1 cellular context compared by ENCODE assay signal in genomic region chr6:31813463-31813849, GRCh38.
TF ChIP-seq lines count a peak whose summit lies in the region.

No MANE protein-coding gene starts in this region.

TF ChIP-seq in HCT116, 20 proteins besides CTCF, POLR2A, EP300 and RAD21:
- no peak for TF ChIP-seq ELF1 (IDR thresholded peaks at IDR 0.05; ENCODE audit: borderline replicate concordance, low read depth)
- TF ChIP-seq YY1 (IDR thresholded peaks at IDR 0.05; ENCODE audit: extremely low read depth, insufficient replicate concordance, low read depth, low read length) = no peak
- no peak for TF ChIP-seq ZNF274 (IDR thresholded peaks at IDR 0.05; ENCODE audit: low read depth, low read length)
- no peak for TF ChIP-seq SP1 (IDR thresholded peaks at IDR 0.05; ENCODE audit: low read depth)
- no peak for TF ChIP-seq SRF (IDR thresholded peaks at IDR 0.05; ENCODE audit: low read depth)
- no peak for TF ChIP-seq CBX3 (IDR thresholded peaks at IDR 0.05; ENCODE audit: low read depth)
